1 cellular context compared by ENCODE assay signal in genomic region chr11:64314146-64314804, GRCh38.
TF ChIP-seq lines count a peak whose summit lies in the region.

No MANE protein-coding gene starts in this region.

TF ChIP-seq in HepG2, 621 proteins besides CTCF, POLR2A, EP300 and RAD21:
- TF ChIP-seq SKIL (CRISPR knock-in tag; IDR thresholded peaks at IDR 0.05; ENCODE audit: borderline replicate concordance) (no peak), ZNF138 (CRISPR knock-in tag; IDR thresholded peaks at IDR 0.05; ENCODE audit: low read depth) (no peak), NFIB (CRISPR knock-in tag; IDR thresholded peaks at IDR 0.05; ENCODE audit: borderline replicate concordance) (no peak), SMARCE1 (IDR thresholded peaks at IDR 0.05; ENCODE audit: borderline replicate concordance) (no peak), ZNF432 (CRISPR knock-in tag; IDR thresholded peaks at IDR 0.05; ENCODE audit: borderline replicate concordance) (no peak), HOXA7 (CRISPR knock-in tag; IDR thresholded peaks at IDR 0.05) (no peak), PITX1 (CRISPR knock-in tag; IDR thresholded peaks at IDR 0.05) (no peak), ZNF18 (CRISPR knock-in tag; IDR thresholded peaks at IDR 0.05; ENCODE audit: insufficient replicate concordance) (no peak), ZNF841 (CRISPR knock-in tag; IDR thresholded peaks at IDR 0.05; ENCODE audit: borderline replicate concordance) (no peak), ARID2 (CRISPR knock-in tag; IDR thresholded peaks at IDR 0.05; ENCODE audit: borderline replicate concordance) (no peak), ZNF704 (CRISPR knock-in tag; IDR thresholded peaks at IDR 0.05; ENCODE audit: borderline replicate concordance) (no peak), MYC (CRISPR knock-in tag; IDR thresholded peaks at IDR 0.05; ENCODE audit: borderline replicate concordance) (peak; percentile 5; the same call in 1 of the 2 replicates), ZC3H13 (CRISPR knock-in tag; IDR thresholded peaks at IDR 0.05) (no peak), MAZ (IDR thresholded peaks at IDR 0.05; ENCODE audit: borderline replicate concordance, low read depth, low read length) (no peak), MAZ (CRISPR knock-in tag; IDR thresholded peaks at IDR 0.05; ENCODE audit: low read depth) (no peak), PRDM4 (CRISPR knock-in tag; IDR thresholded peaks at IDR 0.05; ENCODE audit: borderline replicate concordance) (no peak), PTBP1 (IDR thresholded peaks at IDR 0.05; ENCODE audit: low read depth, low read length, poor library complexity, severe bottlenecking) (no peak), RBFOX2 (IDR thresholded peaks at IDR 0.05; ENCODE audit: low read depth, low read length) (0 out of 2 replicates have a peak, but pooled peaks have one; percentile 38), PRPF4 (IDR thresholded peaks at IDR 0.05; ENCODE audit: low read depth, low read length, poor library complexity, severe bottlenecking) (no peak), BORCS8-MEF2B (CRISPR knock-in tag; IDR thresholded peaks at IDR 0.05) (no peak), KDM4B (CRISPR knock-in tag; IDR thresholded peaks at IDR 0.05) (no peak), ZBTB21 (CRISPR knock-in tag; IDR thresholded peaks at IDR 0.05) (no peak), ZSCAN22 (CRISPR knock-in tag; IDR thresholded peaks at IDR 0.05) (no peak), FOXK1 (CRISPR knock-in tag; IDR thresholded peaks at IDR 0.05; ENCODE audit: borderline replicate concordance, low read depth) (no peak), ZNF205 (CRISPR knock-in tag; IDR thresholded peaks at IDR 0.05) (peak; percentile 97)
- TF ChIP-seq, protein P1, sequence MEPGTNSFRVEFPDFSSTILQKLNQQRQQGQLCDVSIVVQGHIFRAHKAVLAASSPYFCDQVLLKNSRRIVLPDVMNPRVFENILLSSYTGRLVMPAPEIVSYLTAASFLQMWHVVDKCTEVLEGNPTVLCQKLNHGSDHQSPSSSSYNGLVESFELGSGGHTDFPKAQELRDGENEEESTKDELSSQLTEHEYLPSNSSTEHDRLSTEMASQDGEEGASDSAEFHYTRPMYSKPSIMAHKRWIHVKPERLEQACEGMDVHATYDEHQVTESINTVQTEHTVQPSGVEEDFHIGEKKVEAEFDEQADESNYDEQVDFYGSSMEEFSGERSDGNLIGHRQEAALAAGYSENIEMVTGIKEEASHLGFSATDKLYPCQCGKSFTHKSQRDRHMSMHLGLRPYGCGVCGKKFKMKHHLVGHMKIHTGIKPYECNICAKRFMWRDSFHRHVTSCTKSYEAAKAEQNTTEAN (CRISPR knock-in tag; conservative IDR thresholded peaks at IDR 0.05): no peak
- TF ChIP-seq, protein P2, sequence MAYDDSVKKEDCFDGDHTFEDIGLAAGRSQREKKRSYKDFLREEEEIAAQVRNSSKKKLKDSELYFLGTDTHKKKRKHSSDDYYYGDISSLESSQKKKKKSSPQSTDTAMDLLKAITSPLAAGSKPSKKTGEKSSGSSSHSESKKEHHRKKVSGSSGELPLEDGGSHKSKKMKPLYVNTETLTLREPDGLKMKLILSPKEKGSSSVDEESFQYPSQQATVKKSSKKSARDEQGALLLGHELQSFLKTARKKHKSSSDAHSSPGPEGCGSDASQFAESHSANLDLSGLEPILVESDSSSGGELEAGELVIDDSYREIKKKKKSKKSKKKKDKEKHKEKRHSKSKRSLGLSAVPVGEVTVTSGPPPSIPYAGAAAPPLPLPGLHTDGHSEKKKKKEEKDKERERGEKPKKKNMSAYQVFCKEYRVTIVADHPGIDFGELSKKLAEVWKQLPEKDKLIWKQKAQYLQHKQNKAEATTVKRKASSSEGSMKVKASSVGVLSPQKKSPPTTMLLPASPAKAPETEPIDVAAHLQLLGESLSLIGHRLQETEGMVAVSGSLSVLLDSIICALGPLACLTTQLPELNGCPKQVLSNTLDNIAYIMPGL (CRISPR knock-in tag; IDR thresholded peaks at IDR 0.05; ENCODE audit: borderline replicate concordance in 1 of 2, low read depth in 1 of 2): no peak
- TF ChIP-seq, protein P3, sequence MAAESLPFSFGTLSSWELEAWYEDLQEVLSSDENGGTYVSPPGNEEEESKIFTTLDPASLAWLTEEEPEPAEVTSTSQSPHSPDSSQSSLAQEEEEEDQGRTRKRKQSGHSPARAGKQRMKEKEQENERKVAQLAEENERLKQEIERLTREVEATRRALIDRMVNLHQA (CRISPR knock-in tag; IDR thresholded peaks at IDR 0.05): no peak
- TF ChIP-seq, protein P4, sequence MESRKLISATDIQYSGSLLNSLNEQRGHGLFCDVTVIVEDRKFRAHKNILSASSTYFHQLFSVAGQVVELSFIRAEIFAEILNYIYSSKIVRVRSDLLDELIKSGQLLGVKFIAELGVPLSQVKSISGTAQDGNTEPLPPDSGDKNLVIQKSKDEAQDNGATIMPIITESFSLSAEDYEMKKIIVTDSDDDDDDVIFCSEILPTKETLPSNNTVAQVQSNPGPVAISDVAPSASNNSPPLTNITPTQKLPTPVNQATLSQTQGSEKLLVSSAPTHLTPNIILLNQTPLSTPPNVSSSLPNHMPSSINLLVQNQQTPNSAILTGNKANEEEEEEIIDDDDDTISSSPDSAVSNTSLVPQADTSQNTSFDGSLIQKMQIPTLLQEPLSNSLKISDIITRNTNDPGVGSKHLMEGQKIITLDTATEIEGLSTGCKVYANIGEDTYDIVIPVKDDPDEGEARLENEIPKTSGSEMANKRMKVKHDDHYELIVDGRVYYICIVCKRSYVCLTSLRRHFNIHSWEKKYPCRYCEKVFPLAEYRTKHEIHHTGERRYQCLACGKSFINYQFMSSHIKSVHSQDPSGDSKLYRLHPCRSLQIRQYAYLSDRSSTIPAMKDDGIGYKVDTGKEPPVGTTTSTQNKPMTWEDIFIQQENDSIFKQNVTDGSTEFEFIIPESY (CRISPR knock-in tag; IDR thresholded peaks at IDR 0.05): peak; percentile 73; the same call in 1 of the 2 replicates
- TF ChIP-seq, protein P5, sequence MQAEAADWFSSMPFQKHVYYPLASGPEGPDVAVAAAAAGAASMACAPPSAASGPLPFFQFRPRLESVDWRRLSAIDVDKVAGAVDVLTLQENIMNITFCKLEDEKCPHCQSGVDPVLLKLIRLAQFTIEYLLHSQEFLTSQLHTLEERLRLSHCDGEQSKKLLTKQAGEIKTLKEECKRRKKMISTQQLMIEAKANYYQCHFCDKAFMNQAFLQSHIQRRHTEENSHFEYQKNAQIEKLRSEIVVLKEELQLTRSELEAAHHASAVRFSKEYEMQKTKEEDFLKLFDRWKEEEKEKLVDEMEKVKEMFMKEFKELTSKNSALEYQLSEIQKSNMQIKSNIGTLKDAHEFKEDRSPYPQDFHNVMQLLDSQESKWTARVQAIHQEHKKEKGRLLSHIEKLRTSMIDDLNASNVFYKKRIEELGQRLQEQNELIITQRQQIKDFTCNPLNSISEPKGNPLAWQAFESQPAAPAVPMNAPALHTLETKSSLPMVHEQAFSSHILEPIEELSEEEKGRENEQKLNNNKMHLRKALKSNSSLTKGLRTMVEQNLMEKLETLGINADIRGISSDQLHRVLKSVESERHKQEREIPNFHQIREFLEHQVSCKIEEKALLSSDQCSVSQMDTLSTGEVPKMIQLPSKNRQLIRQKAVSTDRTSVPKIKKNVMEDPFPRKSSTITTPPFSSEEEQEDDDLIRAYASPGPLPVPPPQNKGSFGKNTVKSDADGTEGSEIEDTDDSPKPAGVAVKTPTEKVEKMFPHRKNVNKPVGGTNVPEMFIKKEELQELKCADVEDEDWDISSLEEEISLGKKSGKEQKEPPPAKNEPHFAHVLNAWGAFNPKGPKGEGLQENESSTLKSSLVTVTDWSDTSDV (CRISPR knock-in tag; IDR thresholded peaks at IDR 0.05): no peak
- TF ChIP-seq, protein P6, sequence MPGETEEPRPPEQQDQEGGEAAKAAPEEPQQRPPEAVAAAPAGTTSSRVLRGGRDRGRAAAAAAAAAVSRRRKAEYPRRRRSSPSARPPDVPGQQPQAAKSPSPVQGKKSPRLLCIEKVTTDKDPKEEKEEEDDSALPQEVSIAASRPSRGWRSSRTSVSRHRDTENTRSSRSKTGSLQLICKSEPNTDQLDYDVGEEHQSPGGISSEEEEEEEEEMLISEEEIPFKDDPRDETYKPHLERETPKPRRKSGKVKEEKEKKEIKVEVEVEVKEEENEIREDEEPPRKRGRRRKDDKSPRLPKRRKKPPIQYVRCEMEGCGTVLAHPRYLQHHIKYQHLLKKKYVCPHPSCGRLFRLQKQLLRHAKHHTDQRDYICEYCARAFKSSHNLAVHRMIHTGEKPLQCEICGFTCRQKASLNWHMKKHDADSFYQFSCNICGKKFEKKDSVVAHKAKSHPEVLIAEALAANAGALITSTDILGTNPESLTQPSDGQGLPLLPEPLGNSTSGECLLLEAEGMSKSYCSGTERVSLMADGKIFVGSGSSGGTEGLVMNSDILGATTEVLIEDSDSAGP (CRISPR knock-in tag; IDR thresholded peaks at IDR 0.05; ENCODE audit: borderline replicate concordance): no peak
